11 cellular contexts compared by ENCODE assay signal in genomic region chr17:74792586-74792985, GRCh38. TPM values are rescaled to one million over a fixed set of nuclear protein-coding genes. Genes with fewer than 3 reads are reported as not detected.
"Had no signal": no experiment of that assay in that cellular context is flagged by ENCODE, and none has a peak within 500 bp of the region (broad histone marks: within the 10 kb centered on the region; RNA-seq: fewer than 3 reads in every experiment).

No MANE protein-coding gene starts in this region.

- H2AFZ ChIP-seq: GM23248, GM23338 had no signal

- H3K9me3 Mint-ChIP-seq: GM23338, H9, HFFc6 had no signal

- H3K9ac ChIP-seq: GM23248 had no signal

- H3K27ac Mint-ChIP-seq: GM23338, H9, HFFc6 had no signal

- H3K9me3 ChIP-seq: HAP-1 had no signal

- H3K4me3 ChIP-seq: GM23248, GM23338, HAP-1 had no signal

- H3K4me1 ChIP-seq: HAP-1 had no signal

- FAIRE-seq: H1, H54 had no signal

- H3K27ac ChIP-seq: GM23248 had no signal

- H3K4me3 Mint-ChIP-seq: GM23338, H9, HFFc6 had no signal

- DNase-seq: GM23248, GOT3, H7, H9, HCEC 1CT, HFFc6 had no signal

- H3K4me2 ChIP-seq: GM23338 had no signal

RNA-seq across cellular contexts. Expression of gene RAB37, which starts 55.5 kb away (rescaled TPM):
- total RNA-seq: H4 had no signal
- polyA plus RNA-seq: GM23248 had no signal
